In genomic region chr5:33441241-33441844, GRCh38 we compare ENCODE assay signal across 8 cellular contexts. TPM values are rescaled to one million over a fixed set of nuclear protein-coding genes. Genes with fewer than 3 reads are reported as not detected.
DNase-seq lines count a peak whose midpoint lies in the region; ATAC-seq and FAIRE-seq lines count a peak whose summit lies in the region.

No MANE protein-coding gene starts in this region.

- peak overlapping the region; percentile 2 for H3K27ac ChIP-seq in adipose tissue (ENCODE audit: low read depth, low read length)

- 1% methylated on average over 16 of the region's 16 CpGs for WGBS in adipose tissue, 3 donors

- peak; percentile 15 for ATAC-seq in HG03469 (IDR thresholded peaks at IDR 0.05; ENCODE audit: unreplicated experiment)

- no peak for FAIRE-seq in RCC 7860 (lab: Jason Lieb, UNC)

- peak overlapping the region; percentile 85 for H3K4me3 ChIP-seq in iPS-11a (ENCODE audit: low read depth, low read length)

- DNase-seq in SHP77 (lab: John Stamatoyannopoulos, UW) (peak; percentile 20 to 93), SHP77 treated with DMSO at 0.1 percent for 48 hours (lab: John Stamatoyannopoulos, UW) (no peak), RCC 7860 (ENCODE audit: low spot score) (peak; percentile 75), HT-29 (ENCODE audit: low spot score) (no peak)
- peak; percentile 45 to 46 for DNase-seq in stimulated activated CD4-positive, alpha-beta T cell treated with anti-CD3 and anti-CD28 coated beads, Interleukin-2, amount 100 ng/mL, for 24 hours

RNA-seq across cellular contexts. Expression of gene TARS1, which starts 0.6 kb away (rescaled TPM):
- polyA plus RNA-seq in adipose tissue: 10 to 100 TPM; 47.9 to 67.1 (median 54.1) TPM
- total RNA-seq in HT-29 (2014; rRNA removed; shearing (Covaris generic)): 138 and 181 TPM in 2 replicates

Comparison
In these comparisons a context has a peak if more than half of its experiments do, and no peak if none do; other contexts are left out.
1. DNase-seq: peak in SHP77 (2 of 2), RCC 7860 (single experiment) and stimulated activated CD4-positive, alpha-beta T cell treated with anti-CD3 and anti-CD28 coated beads, Interleukin-2, amount 100 ng/mL, for 24 hours (2 of 2); none in SHP77 treated with DMSO at 0.1 percent for 48 hours (single experiment) and HT-29 (single experiment).